Comparison of ENCODE assay signal across 8 cellular contexts in genomic region chr3:195443391-195443989, GRCh38. TPM values are rescaled to one million over a fixed set of nuclear protein-coding genes. Genes with fewer than 3 reads are reported as not detected.
DNase-seq lines count a peak whose midpoint lies in the region; ATAC-seq and TF ChIP-seq lines count a peak whose summit lies in the region.

No MANE protein-coding gene starts in this region.

- peak overlapping the region; percentile 52 for H3K9ac ChIP-seq in mammary epithelial cell (ENCODE audit: insufficient read depth, low read length)

- no peaks in the 10 kb centered on the region for H3K9me3 ChIP-seq in mammary epithelial cell (replicated peaks; ENCODE audit: insufficient read depth, low read length)

- in situ Hi-C loops in mammary epithelial cell (cut with MboI; ENCODE audit: low sequenced_read_pairs in 2 of 2): no loop called here

- CTCF ChIA-PET in mammary epithelial cell (lab: Charles Lee; ENCODE audit: low non-redundant PET): interaction anchor here (0.5 to 0.7 kb wide), 2 partner anchors 172 to 572 kb away, joined by 3 to 4 read pairs; partner anchors contain the start of gene XXYLT1

- H3K36me3 ChIP-seq in mammary epithelial cell (ENCODE audit: insufficient read depth, low read length): no peaks in the 10 kb centered on the region

- H3K4me2 ChIP-seq in mammary epithelial cell (ENCODE audit: insufficient read depth, low read depth, low read length): peak overlapping the region; percentile 90

- no peaks in the 10 kb centered on the region for H3K9me3 Mint-ChIP-seq in IgD-negative memory B cell
- H3K9me3 Mint-ChIP-seq in naive B cell: no peaks in the 10 kb centered on the region

- TF ChIP-seq CTCF in mammary epithelial cell (conservative IDR thresholded peaks at IDR 0.05 in 1 of 2, IDR thresholded peaks at IDR 0.05 in 1 of 2; ENCODE audit: extremely low read depth in 1 of 2, insufficient read depth in 1 of 2, low read depth in 1 of 2, low read length in 2 of 2): no peak

- peaks cover under 1% of the 10 kb centered on the region for H4K20me1 ChIP-seq in mammary epithelial cell (ENCODE audit: insufficient read depth, low read length)

- ATAC-seq in naive B cell (ENCODE audit: low read depth in 2 of 2): no peak
- no peak for ATAC-seq in GM21515 (IDR thresholded peaks at IDR 0.05; ENCODE audit: unreplicated experiment)
- ATAC-seq in activated CD4-positive, CD25-positive, alpha-beta regulatory T cell treated with anti-CD3 and anti-CD28 coated beads, Interleukin-2, amount 50 U/mL, for 24 hours: no peak

- H3K4me1 ChIP-seq in mammary epithelial cell (ENCODE audit: insufficient read depth, low read length): peaks cover 14% of the 10 kb centered on the region

- H3K4me3 ChIP-seq in mammary epithelial cell (replicated peaks in 1 of 3; ENCODE audit: insufficient read depth in 1 of 3, low read depth in 2 of 3, low read length in 3 of 3): peak overlapping the region; percentile 26 to 40 (median 37)

- no peaks in the 10 kb centered on the region for H3K27me3 ChIP-seq in mammary epithelial cell (ENCODE audit: insufficient read depth, low read length)

- dilution Hi-C loops in mammary epithelial cell (cut with HindIII; ENCODE audit: low sequenced_read_pairs): no loop called here

- no peak overlapping the region for H3K27ac ChIP-seq in mammary epithelial cell (ENCODE audit: insufficient read depth, low read depth, low read length)

- intact Hi-C loops in mammary epithelial cell (cut with micrococcal nuclease): loop anchor here (1.0 to 5.0 kb wide), 5 partner anchors 56 to 172 kb away; partner anchors contain the start of genes PPP1R2 and XXYLT1

- peaks cover 41% of the 10 kb centered on the region for H3K79me2 ChIP-seq in mammary epithelial cell (ENCODE audit: insufficient read depth, low read length)

- no TSS peak for BruUV-seq in mammary epithelial cell (replicated peaks; lab: Mats Ljungman, UMichigan)

- H3K4me1 Mint-ChIP-seq in IgD-negative memory B cell (peaks cover 33 to 43% (median 34%) of the 10 kb centered on the region in 3 donors), naive B cell (peaks cover 24 to 41% (median 37%) of the 10 kb centered on the region in 3 donors)

- DNase-seq in Ammon's horn (ENCODE audit: low spot score) (peak; percentile 17), mammary epithelial cell (no peak), naive B cell (no peak), COLO829 (ENCODE audit: low spot score) (no peak), cortex of kidney (lab: John Stamatoyannopoulos, UW) (no peak)

- peak overlapping the region; percentile 58 to 96 (median 92) for H3K27ac Mint-ChIP-seq in IgD-negative memory B cell
- H3K27ac Mint-ChIP-seq in naive B cell: peak overlapping the region in 5 of 6 donors; percentile 42 to 96 (median 89)

- WGBS in mammary epithelial cell (ENCODE audit: low coverage, missing lambda C conversion rate): 6% methylated on average over 6 of the region's 6 CpGs

- H3K27me3 Mint-ChIP-seq in IgD-negative memory B cell: no peaks in the 10 kb centered on the region
- no peaks in the 10 kb centered on the region for H3K27me3 Mint-ChIP-seq in naive B cell

- peaks cover 2% of the 10 kb centered on the region for H3K36me3 Mint-ChIP-seq in IgD-negative memory B cell
- H3K36me3 Mint-ChIP-seq in naive B cell: peaks cover 0 to 7% of the 10 kb centered on the region in 2 donors

- peak overlapping the region; percentile 85 for H2AFZ ChIP-seq in mammary epithelial cell (ENCODE audit: low read depth, low read length)

- H3K4me3 Mint-ChIP-seq in IgD-negative memory B cell (peak overlapping the region; percentile 93 to 98 (median 98)), naive B cell (peak overlapping the region; percentile 89 to 100 (median 98))

RNA-seq across cellular contexts. Expression of gene ACAP2, which starts 0.7 kb away (rescaled TPM):
- polyA plus RNA-seq in IgD-negative memory B cell (71.3 TPM), mammary epithelial cell (10.7 TPM), naive B cell (ENCODE audit: low read depth in 6 of 6) (10 to 100 TPM; 36.8 to 90.1 (median 81.0) TPM)
- total RNA-seq in mammary epithelial cell: 10 to 100 TPM; 46.6 to 59.2 TPM
- 37.9 TPM for polyA minus RNA-seq in mammary epithelial cell
